35 cellular contexts compared by ENCODE assay signal in the genomic region with DNA sequence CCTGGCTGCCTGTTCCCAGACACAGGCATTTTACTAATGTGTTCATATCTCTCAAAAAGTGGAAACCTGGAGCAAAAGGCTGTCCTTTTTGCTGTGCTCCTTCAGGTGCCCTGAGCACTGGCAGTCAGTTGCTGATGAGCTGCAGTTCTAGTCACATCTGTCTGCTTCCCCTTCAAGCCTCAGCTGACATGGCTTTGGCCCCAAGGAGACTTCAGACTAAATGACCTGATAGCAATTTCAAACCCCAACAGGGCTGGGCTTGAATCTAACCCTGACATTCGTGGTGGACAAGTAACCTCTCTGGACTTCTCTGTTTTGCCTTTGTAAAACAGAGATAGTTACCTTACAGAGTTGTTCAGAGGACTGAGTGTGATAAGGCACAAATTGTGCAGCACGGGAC. TPM values are rescaled to one million over a fixed set of nuclear protein-coding genes. Genes with fewer than 3 reads are reported as not detected.
"Had no signal": no experiment of that assay in that cellular context is flagged by ENCODE, and none has a peak within 500 bp of the region (broad histone marks: within the 10 kb centered on the region; RNA-seq: fewer than 3 reads in every experiment).

No MANE protein-coding gene starts in this region.

- H3K9me3 ChIP-seq: pancreas, right lobe of liver, thyroid gland had no signal

- H3K27me3 ChIP-seq: pancreas, right lobe of liver, thyroid gland had no signal

- DNase-seq: cortex of kidney; effector memory CD8-positive, alpha-beta T cell; erythroblast; esophagus squamous epithelium; foreskin melanocyte; glutamatergic neuron; heart right ventricle; hippocampal formation; mucosa of descending colon; naive B cell; pancreas; retina; stimulated activated CD4-positive, alpha-beta T cell treated with anti-CD3 and anti-CD28 coated beads, Interleukin-12 subunit alpha, Interleukin-12 subunit beta, amount 100 ng/mL, for 4 hours; stimulated activated CD4-positive, alpha-beta T cell treated with anti-CD3 and anti-CD28 coated beads, Interleukin-1b, Interleukin-23, amount 100 ng/mL, for 48 hours; stimulated activated CD4-positive, alpha-beta T cell treated with anti-CD3 and anti-CD28 coated beads, Interleukin-4, amount 100 ng/mL, for 1 hour; stimulated activated CD8-positive, alpha-beta memory T cell treated with anti-CD3 and anti-CD28 coated beads, Interleukin-4, amount 100 ng/mL, for 48 hours; stimulated activated naive CD4-positive, alpha-beta T cell treated with Interleukin-2 at 50 U/mL for 16 hours; stomach; thyroid gland; trophoblast cell had no signal

- H3K4me3 ChIP-seq: esophagus squamous epithelium, heart right ventricle, lung, mucosa of descending colon, pancreas, right lobe of liver, smooth muscle cell, stomach, thyroid gland had no signal

- H3K4me1 ChIP-seq: esophagus squamous epithelium, heart right ventricle, pancreas, stomach, thyroid gland had no signal

- H3K36me3 ChIP-seq: esophagus squamous epithelium, heart right ventricle, neutrophil, pancreas, right lobe of liver, stomach, thyroid gland had no signal

- ATAC-seq: effector memory CD8-positive, alpha-beta T cell; heart right ventricle; mucosa of descending colon; pancreas had no signal

- H3K27ac ChIP-seq: esophagus squamous epithelium, heart right ventricle, neutrophil, pancreas, right lobe of liver, stomach, thyroid gland had no signal

RNA-seq across cellular contexts. Expression of gene SERPINA9, which starts 5.7 kb away (rescaled TPM):
- total RNA-seq: dermis microvascular lymphatic vessel endothelial cell; esophagus squamous epithelium; heart right ventricle; liver; lung; mesothelial cell of epicardium; mucosa of descending colon; natural killer cell treated with Interleukin-12 subunit alpha and Interleukin-12 subunit beta and Interleukin-15 and Interleukin-18, amount 100 ng/mL, for 72 hours; neural crest cell; omental fat pad; pancreas; posterior vena cava; pulmonary artery endothelial cell; smooth muscle cell; stomach; subcutaneous adipose tissue; temporal lobe; thyroid gland; ureter had no signal

RNA-seq across cellular contexts. Expression of gene SERPINA11, which starts 17.7 kb away (rescaled TPM):
- total RNA-seq: dermis microvascular lymphatic vessel endothelial cell; esophagus squamous epithelium; heart right ventricle; mesothelial cell of epicardium; mucosa of descending colon; natural killer cell treated with Interleukin-12 subunit alpha and Interleukin-12 subunit beta and Interleukin-15 and Interleukin-18, amount 100 ng/mL, for 72 hours; neural crest cell; omental fat pad; pancreas; posterior vena cava; pulmonary artery endothelial cell; smooth muscle cell; stomach; subcutaneous adipose tissue; temporal lobe; thyroid gland; ureter had no signal

RNA-seq across cellular contexts. Expression of gene SERPINA12, which starts 39.0 kb away (rescaled TPM):
- total RNA-seq: dermis microvascular lymphatic vessel endothelial cell; esophagus squamous epithelium; heart right ventricle; liver; lung; mesothelial cell of epicardium; mucosa of descending colon; natural killer cell treated with Interleukin-12 subunit alpha and Interleukin-12 subunit beta and Interleukin-15 and Interleukin-18, amount 100 ng/mL, for 72 hours; neural crest cell; omental fat pad; pancreas; posterior vena cava; pulmonary artery endothelial cell; smooth muscle cell; stomach; subcutaneous adipose tissue; temporal lobe; thyroid gland; ureter had no signal
